ENCODE assay signal across 8 cellular contexts in genomic region chr2:215435809-215436704, GRCh38. TPM values are rescaled to one million over a fixed set of nuclear protein-coding genes. Genes with fewer than 3 reads are reported as not detected.
DNase-seq lines count a peak whose midpoint lies in the region; ATAC-seq and TF ChIP-seq lines count a peak whose summit lies in the region.

Gene FN1, minus strand, starts transcription at chr2:215436068. Its CDS starts 266 bp downstream, at chr2:215435802.

- peak within 1 kb of the TSS; percentile 44 for H2AFZ ChIP-seq in SU-DHL-6 (ENCODE audit: low read depth, low read length, severe bottlenecking)

- no peak within 1 kb of the TSS for H3K27ac Mint-ChIP-seq in CD4-positive, CD25-positive, alpha-beta regulatory T cell
- H3K27ac Mint-ChIP-seq in type B pancreatic cell: peak within 1 kb of the TSS; percentile 86

- H3K4me3 Mint-ChIP-seq in CD4-positive, CD25-positive, alpha-beta regulatory T cell: peak within 1 kb of the TSS; percentile 66 to 91 (median 80)
- H3K4me3 Mint-ChIP-seq in type B pancreatic cell: peak within 1 kb of the TSS; percentile 94

- peaks cover 19% of the 10 kb centered on the region for H3K4me1 ChIP-seq in CD4-positive, CD25-positive, alpha-beta regulatory T cell (ENCODE audit: control insufficient read depth, insufficient read depth, low read length, poor library complexity, severe bottlenecking)

- peaks cover 6 to 22% (median 15%) of the 10 kb centered on the region in 4 donors for H3K4me1 Mint-ChIP-seq in CD4-positive, CD25-positive, alpha-beta regulatory T cell
- H3K4me1 Mint-ChIP-seq in type B pancreatic cell (ENCODE audit: unreplicated experiment): peaks cover 37% of the 10 kb centered on the region

- peaks cover 38% of the 10 kb centered on the region for H3K27me3 ChIP-seq in CD4-positive, CD25-positive, alpha-beta regulatory T cell (ENCODE audit: control insufficient read depth, insufficient read depth, low read length)
- H3K27me3 ChIP-seq in SU-DHL-6 (ENCODE audit: low read length): no peaks in the 10 kb centered on the region

- no peaks in the 10 kb centered on the region for H4K20me1 ChIP-seq in SU-DHL-6 (ENCODE audit: low read depth, low read length)

- H3K36me3 Mint-ChIP-seq in CD4-positive, CD25-positive, alpha-beta regulatory T cell: no peaks in the 10 kb centered on the region
- peaks cover 14% of the 10 kb centered on the region for H3K36me3 Mint-ChIP-seq in type B pancreatic cell

- no peaks in the 10 kb centered on the region for H3F3A ChIP-seq in SU-DHL-6 (ENCODE audit: insufficient read depth)

- no peaks in the 10 kb centered on the region for H3K9me3 ChIP-seq in CD4-positive, CD25-positive, alpha-beta regulatory T cell (ENCODE audit: control insufficient read depth in 2 of 2, low read length in 2 of 2)
- H3K9me3 ChIP-seq in SU-DHL-6 (ENCODE audit: insufficient read depth, low read length): no peaks in the 10 kb centered on the region

- H3K27me3 Mint-ChIP-seq in CD4-positive, CD25-positive, alpha-beta regulatory T cell: peaks cover 74% of the 10 kb centered on the region
- H3K27me3 Mint-ChIP-seq in type B pancreatic cell: peaks cover 34% of the 10 kb centered on the region

- no peaks in the 10 kb centered on the region for H3K79me2 ChIP-seq in SU-DHL-6 (ENCODE audit: insufficient read depth, low read length)

- no peaks in the 10 kb centered on the region for H3K36me3 ChIP-seq in CD4-positive, CD25-positive, alpha-beta regulatory T cell (ENCODE audit: control insufficient read depth, insufficient read depth, low read length)
- H3K36me3 ChIP-seq in SU-DHL-6 (ENCODE audit: low read length): no peaks in the 10 kb centered on the region

- peaks cover 0 to 4% (median 0%) of the 10 kb centered on the region in 7 donors for H3K9me3 Mint-ChIP-seq in CD4-positive, CD25-positive, alpha-beta regulatory T cell
- H3K9me3 Mint-ChIP-seq in type B pancreatic cell: peaks cover 6% of the 10 kb centered on the region

- intact Hi-C loops in left cardiac atrium (cut with DNase I): no loop called here
- intact Hi-C loops in posterior cingulate gyrus (cut with DNase I): no loop called here

- H3K4me2 ChIP-seq in SU-DHL-6 (ENCODE audit: low read depth, low read length, poor library complexity, severe bottlenecking): peak within 1 kb of the TSS; percentile 57

- peak; percentile 36 to 48 (median 39) for DNase-seq in CD4-positive, CD25-positive, alpha-beta regulatory T cell
- DNase-seq in HS-27A (ENCODE audit: low read depth) (peak; percentile 84), amygdala (lab: John Stamatoyannopoulos, UW) (peak in 52 of 56 donors; percentile 4 to 85 (median 44)), left cardiac atrium (peak; percentile 96), posterior cingulate gyrus (peak; percentile 44 to 95 (median 75)), type B pancreatic cell (ENCODE audit: extremely low spot score, unreplicated experiment) (peak; percentile 92)

- no peak within 1 kb of the TSS for H3K9ac ChIP-seq in SU-DHL-6 (ENCODE audit: low read length)

- H3K4me3 ChIP-seq in CD4-positive, CD25-positive, alpha-beta regulatory T cell (ENCODE audit: low read depth, low read length): peak within 1 kb of the TSS; percentile 51
- peak within 1 kb of the TSS; percentile 43 for H3K4me3 ChIP-seq in SU-DHL-6 (ENCODE audit: insufficient read depth, low read length, poor library complexity, severe bottlenecking)

- ATAC-seq in CD4-positive, CD25-positive, alpha-beta regulatory T cell (ENCODE audit: low read depth in 2 of 2): peak; percentile 53 to 55
- ATAC-seq in GM19467 (IDR thresholded peaks at IDR 0.05; ENCODE audit: unreplicated experiment): peak; percentile 57
- peak; percentile 93 to 95 for ATAC-seq in left cardiac atrium

- peak within 1 kb of the TSS; percentile 2 for H3K27ac ChIP-seq in CD4-positive, CD25-positive, alpha-beta regulatory T cell (ENCODE audit: insufficient read depth, low read length, poor library complexity, severe bottlenecking)
- no peak within 1 kb of the TSS for H3K27ac ChIP-seq in SU-DHL-6 (ENCODE audit: low read depth, low read length)

- H3K9me2 ChIP-seq in SU-DHL-6 (replicated peaks; ENCODE audit: insufficient read depth, low read length): no peaks in the 10 kb centered on the region

- TF ChIP-seq CTCF in SU-DHL-6 (IDR thresholded peaks at IDR 0.05; ENCODE audit: insufficient read depth, low read length, poor library complexity, severe bottlenecking) (no peak), type B pancreatic cell (conservative IDR thresholded peaks at IDR 0.05) (no peak)

RNA-seq across cellular contexts. Expression of gene FN1, which starts in this region (rescaled TPM):
- total RNA-seq in CD4-positive, CD25-positive, alpha-beta regulatory T cell: 0.72 TPM
- polyA plus RNA-seq in CD4-positive, CD25-positive, alpha-beta regulatory T cell: under 1 TPM in 3 of 4 donors, not detected in 1; 0.45 to 0.89 (median 0.84) TPM
- 100 to 1,000 TPM; 245 to 775 TPM for total RNA-seq in left cardiac atrium
- 499 and 902 TPM in 2 replicates for total RNA-seq in type B pancreatic cell (ENCODE audit: low replicate concordance)

Comparison
In these comparisons a context has a peak if more than half of its experiments do, and no peak if none do; other contexts are left out.
1. RNA of gene FN1 (total RNA-seq): 499 to 902 TPM in type B pancreatic cell and 245 to 775 TPM in left cardiac atrium; 0.72 TPM in CD4-positive, CD25-positive, alpha-beta regulatory T cell (single experiment); every median in the first group is over 100 times any median in the second.
2. Peak in DNase-seq, ATAC-seq, H3K4me3 ChIP-seq and H3K27ac ChIP-seq in CD4-positive, CD25-positive, alpha-beta regulatory T cell; RNA of the gene not detected or under 1 TPM.
3. DNase-seq: peak in every context shown above with its lines; median percentile 96 in left cardiac atrium; 92 in type B pancreatic cell; 84 in HS-27A; 75 in posterior cingulate gyrus; 44 in amygdala; 39 in CD4-positive, CD25-positive, alpha-beta regulatory T cell.
4. Peak in every context shown above with its lines, with median percentiles within 50 percentile points of each other: ATAC-seq.